ENCODE assay signal across 1 cellular context in the genomic region with DNA sequence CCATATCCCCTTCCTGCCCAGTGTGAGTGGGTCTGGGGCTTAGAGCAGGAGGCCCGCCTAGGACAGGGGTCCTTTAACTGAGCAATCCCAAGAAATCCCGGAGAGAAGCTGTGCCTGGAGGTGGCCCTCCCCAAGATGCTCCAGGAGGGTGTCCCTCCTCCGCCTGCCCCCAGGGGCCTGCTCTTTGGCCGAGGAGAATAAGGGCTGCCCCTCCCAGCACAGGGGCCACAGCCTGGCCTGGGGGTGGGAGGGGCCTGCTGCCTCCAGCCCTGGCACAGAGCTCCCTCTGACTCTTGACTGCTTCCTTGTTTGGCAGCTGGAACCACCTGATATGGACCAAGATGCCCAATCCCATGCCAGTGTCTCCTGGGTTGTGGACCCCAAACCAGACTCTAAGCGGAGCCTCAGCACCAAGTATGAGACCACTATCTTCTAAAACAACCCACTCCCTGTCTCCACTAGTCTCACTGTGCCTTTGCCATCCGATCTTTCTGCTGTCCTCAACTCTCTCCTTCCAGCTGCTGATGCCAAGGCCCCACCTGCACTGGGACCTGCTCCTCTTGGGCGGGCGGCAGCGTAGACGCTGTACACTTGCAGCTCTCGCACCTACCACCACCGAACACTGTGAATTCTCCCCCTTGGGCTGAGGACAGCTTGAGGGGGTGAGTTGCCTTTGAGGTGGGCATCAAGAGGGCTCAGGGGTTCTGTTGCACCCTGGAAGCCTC.
TF ChIP-seq lines count a peak whose summit lies in the region.

No MANE protein-coding gene starts in this region.

TF ChIP-seq in GM12891, 5 proteins besides CTCF, POLR2A, EP300 and RAD21:
- TF ChIP-seq POU2F2 (IDR thresholded peaks at IDR 0.05; ENCODE audit: low read depth, low read length) (no peak), PAX5 (IDR thresholded peaks at IDR 0.05; ENCODE audit: insufficient read depth, low read length, severe bottlenecking) (no peak), SPI1 (IDR thresholded peaks at IDR 0.05; ENCODE audit: low read depth, low read length) (no peak), TAF1 (IDR thresholded peaks at IDR 0.05; ENCODE audit: low read depth, low read length) (no peak), POLR2AphosphoS5 (IDR thresholded peaks at IDR 0.05; ENCODE audit: low read depth, low read length) (no peak)
